Comparison of ENCODE assay signal across 8 cellular contexts in genomic region chr20:50165687-50166554, GRCh38. TPM values are rescaled to one million over a fixed set of nuclear protein-coding genes. Genes with fewer than 3 reads are reported as not detected.
DNase-seq lines count a peak whose midpoint lies in the region; ATAC-seq, FAIRE-seq and TF ChIP-seq lines count a peak whose summit lies in the region.

No MANE protein-coding gene starts in this region.

- DNase-seq in G401 (ENCODE audit: low spot score) (peak; percentile 73), HEK293T (ENCODE audit: extremely low spot score) (peak; percentile 93), NCI-H1092 treated with DMSO at 0.1 percent for 48 hours (lab: John Stamatoyannopoulos, UW) (peak; percentile 92), SKM-1 (lab: John Stamatoyannopoulos, UW; ENCODE audit: unreplicated experiment) (peak; percentile 70), Right ventricle myocardium superior (peak; percentile 97), pancreas (peak; percentile 82 to 97 (median 96)), thyroid gland (peak; percentile 99)
- DNase-seq in activated naive CD8-positive, alpha-beta T cell treated with anti-CD3 and anti-CD28 coated beads, Interleukin-2, amount 50 U/mL, for 16 hours (ENCODE audit: low read depth, low spot score): peak; percentile 69

- POLR2A ChIA-PET in HEK293T (lab: Yijun Ruan, JAX): interaction anchor here (1.1 to 2.3 kb wide), 3 partner anchors 8 to 50 kb away, joined by 3 to 27 read pairs (median 6); partner anchors contain the start of gene PEDS1

- H3K4me1 ChIP-seq in pancreas (peaks cover 5 to 11% (median 6%) of the 10 kb centered on the region in 3 donors), thyroid gland (peaks cover 15 to 23% of the 10 kb centered on the region in 2 donors)

- intact Hi-C loops in Right ventricle myocardium superior (cut with DNase I): no loop called here
- intact Hi-C loops in pancreas (cut with DNase I): loop anchor here in 1 of 3 donors (5.0 kb wide), 1 partner anchor 44 kb away; no protein-coding TSS in a partner anchor
- intact Hi-C loops in thyroid gland (cut with DNase I): loop anchor here (5.0 kb wide), 1 partner anchor 44 kb away; no protein-coding TSS in a partner anchor

- TF ChIP-seq CTCF in pancreas (IDR thresholded peaks at IDR 0.05) (no peak), thyroid gland (IDR thresholded peaks at IDR 0.05) (no peak)

- in situ Hi-C loops in G401 (cut with HindIII; ENCODE audit: low sequenced_read_pairs): no loop called here

- ATAC-seq in Right ventricle myocardium superior (ENCODE audit: poor library complexity) (peak; percentile 96), pancreas (peak; percentile 96 to 99 (median 98))

- H3K9me3 ChIP-seq in pancreas (no peaks in the 10 kb centered on the region), thyroid gland (no peaks in the 10 kb centered on the region)

- peak overlapping the region; percentile 2 to 82 (median 49) for H3K27ac ChIP-seq in pancreas
- H3K27ac ChIP-seq in thyroid gland: peak overlapping the region; percentile 88 to 96 (median 93)

- no peaks in the 10 kb centered on the region for H3K27me3 ChIP-seq in pancreas
- H3K27me3 ChIP-seq in thyroid gland: no peaks in the 10 kb centered on the region

- H3K4me3 ChIP-seq in pancreas (peak overlapping the region in 2 of 4 donors; percentile 4 to 29), thyroid gland (replicated peaks in 1 of 3) (peak overlapping the region in 2 of 3 donors; percentile 11 to 12)

- CTCF ChIA-PET in HEK293T (lab: Yijun Ruan, JAX): interaction anchor here (0.7 to 1.2 kb wide), 3 partner anchors 13 to 552 kb away, joined by 3 to 5 read pairs (median 3); no protein-coding TSS in a partner anchor

- FAIRE-seq in pancreas (lab: Jason Lieb, UNC): peak; percentile 70

- no peaks in the 10 kb centered on the region for H3K36me3 ChIP-seq in pancreas
- H3K36me3 ChIP-seq in thyroid gland: no peaks in the 10 kb centered on the region

- WGBS in pancreas, 2 donors: 4 to 8% methylated on average over 20 of the region's 20 CpGs
- WGBS in thyroid gland, 2 donors: 11 to 14% methylated on average over 19 to 20 of the region's 20 CpGs

- peak in 1 of 2 donors; percentile 75 for TF ChIP-seq POLR2A in thyroid gland (IDR thresholded peaks at IDR 0.05)

TF ChIP-seq in HEK293T, 16 proteins besides CTCF, POLR2A, EP300 and RAD21:
- TF ChIP-seq CTBP1 (IDR thresholded peaks at IDR 0.05; ENCODE audit: borderline replicate concordance) (peak; percentile 82), PKNOX1 (IDR thresholded peaks at IDR 0.05) (peak; percentile 55), L3MBTL2 (conservative IDR thresholded peaks at IDR 0.05) (peak; percentile 52; the same call in 1 of the 2 replicates), ARNT (IDR thresholded peaks at IDR 0.05) (peak; percentile 93), HDGF (IDR thresholded peaks at IDR 0.05; ENCODE audit: borderline replicate concordance) (no peak)

RNA-seq across cellular contexts. Expression of gene PEDS1, which starts 12.4 kb away (rescaled TPM):
- total RNA-seq in G401 (2014; rRNA removed; shearing (Covaris generic)): 42.7 and 45.5 TPM in 2 replicates
- 25.9 TPM for total RNA-seq in Right ventricle myocardium superior
- 1 to 10 TPM; 3.5 to 9.8 (median 6.1) TPM for total RNA-seq in pancreas
- 10 to 100 TPM in 1 of 2 donors, 1 to 10 TPM in 1; 9.0 to 11.0 TPM for polyA plus RNA-seq in pancreas
- total RNA-seq in thyroid gland: 10 to 100 TPM; 15.8 to 22.7 (median 19.7) TPM

RNA-seq across cellular contexts. Expression of gene CEBPB, which starts 24.7 kb away (rescaled TPM):
- 21.6 and 24.9 TPM in 2 replicates for total RNA-seq in G401 (2014; rRNA removed; shearing (Covaris generic))
- total RNA-seq in Right ventricle myocardium superior: 57.3 TPM
- 10 to 100 TPM; 18.9 to 83.4 (median 37.0) TPM for total RNA-seq in pancreas
- 10 to 100 TPM; 10.9 to 16.0 TPM for polyA plus RNA-seq in pancreas
- total RNA-seq in thyroid gland: 100 to 1,000 TPM in 3 of 4 donors, 10 to 100 TPM in 1; 61.7 to 132 (median 104) TPM

RNA-seq across cellular contexts. Expression of gene UBE2V1, which starts 53.0 kb away (rescaled TPM):
- 33.0 and 40.9 TPM in 2 replicates for total RNA-seq in G401 (2014; rRNA removed; shearing (Covaris generic))
- total RNA-seq in Right ventricle myocardium superior: 77.8 TPM
- total RNA-seq in pancreas: 10 to 100 TPM; 43.6 to 61.7 (median 53.3) TPM
- 10 to 100 TPM; 37.9 to 59.3 TPM for polyA plus RNA-seq in pancreas
- 100 to 1,000 TPM in 1 of 4 donors, 10 to 100 TPM in 3; 77.3 to 110 (median 92.3) TPM for total RNA-seq in thyroid gland
